In genomic region chr15:96273317-96274086, GRCh38 we compare ENCODE assay signal across 9 cellular contexts. TPM values are rescaled to one million over a fixed set of nuclear protein-coding genes. Genes with fewer than 3 reads are reported as not detected.
DNase-seq lines count a peak whose midpoint lies in the region; ATAC-seq and TF ChIP-seq lines count a peak whose summit lies in the region.
"Had no signal": no experiment of that assay in that cellular context is flagged by ENCODE, and none has a peak within 500 bp of the region (broad histone marks: within the 10 kb centered on the region; RNA-seq: fewer than 3 reads in every experiment).

No MANE protein-coding gene starts in this region.

- peaks cover 18% of the 10 kb centered on the region for H3K4me1 ChIP-seq in Panc1 (ENCODE audit: control insufficient read depth, insufficient read depth, low read length)

- peak overlapping the region; percentile 40 for H3K27ac ChIP-seq in Panc1 (ENCODE audit: low read length)

- H3K4me3 ChIP-seq in Panc1 (ENCODE audit: low read depth in 2 of 2, low read length in 2 of 2) (no peak overlapping the region), fibroblast of the aortic adventitia (ENCODE audit: low read depth, low read length) (no peak overlapping the region)

- no peaks in the 10 kb centered on the region for H3K27me3 ChIP-seq in Panc1 (ENCODE audit: control insufficient read depth, insufficient read depth, low read length)

- DNase-seq in A172 (ENCODE audit: low spot score) (peak; percentile 99), Panc1 (ENCODE audit: low read depth, low spot score) (peak; percentile 88), fibroblast of the aortic adventitia (ENCODE audit: low read depth) (peak; percentile 97), NCI-H446 (lab: John Stamatoyannopoulos, UW) (no peak), NCI-H510A treated with DMSO at 0.1 percent for 48 hours (lab: John Stamatoyannopoulos, UW) (no peak)

- in situ Hi-C loops in Panc1 (cut with HindIII; ENCODE audit: low pct_unique_long_range_greater_than_20kb, low sequenced_read_pairs), result no loop called here

- intact Hi-C loops in Panc1 (cut with micrococcal nuclease; ENCODE audit: unreplicated experiment), result no loop called here

- ATAC-seq in GM18502 (IDR thresholded peaks at IDR 0.05; ENCODE audit: poor library complexity, unreplicated experiment) (peak; percentile 65), Panc1 (peak; percentile 96), GM18505 (IDR thresholded peaks at IDR 0.05; ENCODE audit: unreplicated experiment) (no peak), HG02973 (IDR thresholded peaks at IDR 0.05; ENCODE audit: unreplicated experiment) (no peak)

- H3K9me3 ChIP-seq in Panc1 (ENCODE audit: control insufficient read depth, insufficient read depth, low read depth, low read length), result no peaks in the 10 kb centered on the region

- BruUV-seq in Panc1 (replicated peaks; lab: Mats Ljungman, UMichigan), result no TSS peak

- no peaks in the 10 kb centered on the region; the same call in 1 of the 2 replicates for H3K36me3 ChIP-seq in Panc1 (ENCODE audit: control insufficient read depth, insufficient read depth, low read length)

- POLR2A ChIA-PET in Panc1 (lab: Charles Lee), result no interaction called here

- TF ChIP-seq POLR2A in GM18505 (IDR thresholded peaks at IDR 0.05; ENCODE audit: borderline replicate concordance, extremely low read depth, insufficient read depth, insufficient read length), result no peak

- CTCF ChIA-PET in Panc1 (lab: Charles Lee), result no interaction called here

- TF ChIP-seq CTCF in Panc1 (IDR thresholded peaks at IDR 0.05) (no peak), fibroblast of the aortic adventitia (IDR thresholded peaks at IDR 0.05; ENCODE audit: insufficient read depth, low read length) (no peak)

RNA-seq across cellular contexts. Expression of gene NR2F2, which starts 57.0 kb away (rescaled TPM):
- total RNA-seq in A172 (2014; rRNA removed; shearing (Covaris generic)), result 9.2 and 16.2 TPM in 2 replicates
- 53.7 TPM for total RNA-seq in Panc1 (2021; ENCODE audit: unreplicated experiment)
- polyA plus RNA-seq in Panc1 (2012; ENCODE audit: insufficient read length), result 108 TPM
- total RNA-seq in fibroblast of the aortic adventitia (ENCODE audit: low replicate concordance), result 15.5 and 20.2 TPM in 2 replicates
- total RNA-seq: mononuclear cell had no signal

Comparison
In these comparisons a context has a peak if more than half of its experiments do, and no peak if none do; other contexts are left out.
1. DNase-seq: peak in A172 (single experiment), Panc1 (single experiment) and fibroblast of the aortic adventitia (single experiment); none in NCI-H446 (0 of 2) and NCI-H510A treated with DMSO at 0.1 percent for 48 hours (single experiment).
2. ATAC-seq: peak in GM18502 (single experiment) and Panc1 (single experiment); none in GM18505 (single experiment) and HG02973 (single experiment).